In the genomic region with DNA sequence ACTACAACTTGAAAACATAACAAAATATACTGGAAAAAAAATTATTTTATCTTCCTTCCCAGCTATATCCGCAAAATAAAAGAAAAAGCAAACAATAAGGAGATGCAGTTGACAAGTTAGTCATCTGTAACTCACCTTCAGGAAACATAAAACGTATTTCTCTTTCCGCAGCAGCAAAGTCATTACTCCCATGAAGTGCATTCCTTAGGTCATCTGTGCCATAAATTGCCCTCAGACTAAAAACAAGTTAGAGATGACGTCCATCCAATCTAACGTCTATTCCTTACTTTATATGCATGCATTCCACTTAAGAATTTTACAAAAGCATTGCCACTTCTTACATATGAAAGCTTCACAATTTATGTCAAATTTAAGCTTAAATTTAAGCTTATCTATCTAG, we compare ENCODE assay signal across 26 cellular contexts. TPM values are rescaled to one million over a fixed set of nuclear protein-coding genes. Genes with fewer than 3 reads are reported as not detected.
"Had no signal": no experiment of that assay in that cellular context is flagged by ENCODE, and none has a peak within 500 bp of the region (broad histone marks: within the 10 kb centered on the region; RNA-seq: fewer than 3 reads in every experiment).

No MANE protein-coding gene starts in this region.

- ATAC-seq: effector memory CD8-positive, alpha-beta T cell; gastroesophageal sphincter; lower lobe of right lung; psoas muscle; sciatic nerve; stimulated activated naive B cell treated with anti-CD40 and anti-IgM and Interleukin-4, amounts not matched to agents 10 μg/mL and 1 μg/mL and 100 μg/mL, for 72 hours; stimulated activated naive CD8-positive, alpha-beta T cell treated with anti-CD3 and anti-CD28 coated beads, Interleukin-15, amount 100 ng/mL, for 72 hours; upper lobe of right lung had no signal

- H3K9me3 ChIP-seq: esophagus squamous epithelium, gastroesophageal sphincter, left ventricle myocardium inferior, lower lobe of right lung, psoas muscle, testis, tibial nerve, upper lobe of right lung, vagina had no signal

- H3K4me1 ChIP-seq: esophagus squamous epithelium, gastroesophageal sphincter, left ventricle myocardium inferior, lower lobe of right lung, parathyroid adenoma, psoas muscle, testis, upper lobe of right lung, vagina had no signal

- H3K4me3 ChIP-seq: esophagus squamous epithelium, gastroesophageal sphincter, left ventricle myocardium inferior, lower lobe of right lung, psoas muscle, testis, tibial nerve, upper lobe of right lung, vagina had no signal

- H3K36me3 ChIP-seq: esophagus squamous epithelium, gastroesophageal sphincter, left ventricle myocardium inferior, lower lobe of right lung, tibial nerve, upper lobe of right lung, vagina had no signal

- H3K27ac ChIP-seq: esophagus squamous epithelium, gastroesophageal sphincter, left ventricle myocardium inferior, lower lobe of right lung, parathyroid adenoma, psoas muscle, testis, tibial nerve, upper lobe of right lung, vagina had no signal

- DNase-seq: effector memory CD8-positive, alpha-beta T cell; esophagus squamous epithelium; foreskin fibroblast; immature natural killer cell; left ventricle myocardium inferior; lower lobe of right lung; mesenchymal stem cell; midbrain; naive B cell; psoas muscle; retina; stimulated activated CD4-positive, alpha-beta T cell treated with anti-CD3 and anti-CD28 coated beads, Interleukin-2, amount 100 ng/mL, for 24 hours; stimulated activated CD4-positive, alpha-beta T cell treated with anti-CD3 and anti-CD28 coated beads, Interleukin-4, amount 100 ng/mL, for 4 hours; stimulated activated naive B cell treated with anti-CD40 and anti-IgM and Interleukin-4, amounts not matched to agents 10 μg/mL and 1 μg/mL and 100 μg/mL, for 72 hours; stimulated activated naive CD8-positive, alpha-beta T cell treated with anti-CD3 and anti-CD28 coated beads, Interleukin-15, amount 100 ng/mL, for 72 hours; testis; upper lobe of right lung had no signal

RNA-seq across cellular contexts. Expression of a gene that starts 10.9 kb away (rescaled TPM):
- total RNA-seq: skeletal muscle tissue, vagina had no signal

RNA-seq across cellular contexts. Expression of a gene that starts 44.5 kb away (rescaled TPM):
- total RNA-seq: epithelial cell of proximal tubule, esophagus squamous epithelium, gastroesophageal sphincter, left ventricle myocardium inferior, lower lobe of right lung, omental fat pad, psoas muscle, sciatic nerve, skeletal muscle tissue, subcutaneous adipose tissue, tibial nerve, upper lobe of right lung, vagina had no signal
